Comparison of ENCODE assay signal across 8 cellular contexts in the genomic region with DNA sequence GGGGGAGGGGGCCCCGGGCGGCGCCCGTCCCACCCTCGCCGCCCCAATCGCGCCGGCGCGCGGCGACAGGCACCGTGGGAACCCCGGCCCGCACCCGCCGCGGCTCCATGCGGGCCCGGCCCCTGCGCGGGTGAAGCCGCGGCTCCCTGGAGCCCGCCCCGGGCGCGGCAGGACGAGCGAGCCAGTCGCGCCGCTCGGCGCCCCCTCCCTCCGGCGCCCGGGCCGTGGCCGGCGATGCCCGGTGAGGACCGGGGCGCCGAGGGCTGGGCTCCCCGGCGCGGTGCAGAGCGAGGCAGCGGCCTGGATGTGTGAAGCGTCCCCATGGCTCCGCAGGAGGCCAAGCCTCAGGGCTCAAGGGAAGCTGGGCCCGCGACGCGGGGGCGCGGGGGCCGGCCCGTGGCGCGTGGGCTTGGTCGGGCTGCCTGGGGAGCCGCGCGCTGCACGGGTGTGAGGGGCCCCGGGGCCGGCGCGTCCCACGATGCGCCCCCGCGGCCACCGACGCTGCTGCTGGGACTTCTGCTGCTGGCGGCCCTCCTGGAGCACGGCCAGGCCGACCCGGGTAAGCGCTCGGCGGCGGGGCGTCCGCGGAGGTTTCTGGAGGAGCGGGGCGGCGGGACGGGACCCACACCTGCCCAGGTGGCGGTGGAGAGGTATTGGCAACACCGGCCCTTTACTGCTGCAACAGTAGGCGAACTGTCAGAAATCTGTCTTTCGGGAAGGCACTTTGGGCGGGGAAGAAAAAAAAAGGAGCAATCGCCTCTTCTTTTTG. TPM values are rescaled to one million over a fixed set of nuclear protein-coding genes. Genes with fewer than 3 reads are reported as not detected.
DNase-seq lines count a peak whose midpoint lies in the region; ATAC-seq and TF ChIP-seq lines count a peak whose summit lies in the region.

No MANE protein-coding gene starts in this region.

- H3K9me3 Mint-ChIP-seq in stimulated activated naive B cell treated with anti-CD40 and anti-IgM and Interleukin-4, amounts not matched to agents 10 μg/mL and 1 μg/mL and 100 μg/mL, for 72 hours = no peaks in the 10 kb centered on the region

- TF ChIP-seq CTCF in cardiac muscle cell (IDR thresholded peaks at IDR 0.05; ENCODE audit: low read depth, low read length) (no peak), SK-N-SH (IDR thresholded peaks at IDR 0.05) (no peak)

- H3K4me1 ChIP-seq in cardiac muscle cell (ENCODE audit: low read depth) (no peaks in the 10 kb centered on the region), SK-N-SH (ENCODE audit: control insufficient read depth in 1 of 2, insufficient read depth in 2 of 2, low read depth in 1 of 2, low read length in 1 of 2) (peaks cover 7 to 49% of the 10 kb centered on the region in 2 experiments; a peak in 3 of 4 replicates)

- peak overlapping the region; percentile 72 for H3K9ac ChIP-seq in SK-N-SH

- peaks cover 49 to 52% of the 10 kb centered on the region in 2 donors for H3K27me3 Mint-ChIP-seq in stimulated activated naive B cell treated with anti-CD40 and anti-IgM and Interleukin-4, amounts not matched to agents 10 μg/mL and 1 μg/mL and 100 μg/mL, for 72 hours

- peaks cover 81% of the 10 kb centered on the region for H3K79me2 ChIP-seq in SK-N-SH (ENCODE audit: insufficient read depth)

- H3K4me3 ChIP-seq in cardiac muscle cell (peak overlapping the region; percentile 74), SK-N-SH (ENCODE audit: low read depth in 2 of 2, low read length in 1 of 2) (peak overlapping the region; percentile 76 to 82)

- peaks cover 32% of the 10 kb centered on the region for H4K20me1 ChIP-seq in SK-N-SH (ENCODE audit: insufficient read depth)

- H3K27ac Mint-ChIP-seq in stimulated activated naive B cell treated with anti-CD40 and anti-IgM and Interleukin-4, amounts not matched to agents 10 μg/mL and 1 μg/mL and 100 μg/mL, for 72 hours = no peak overlapping the region

- no peaks in the 10 kb centered on the region for H3K9me2 ChIP-seq in SK-N-SH

- H3K4me1 Mint-ChIP-seq in stimulated activated naive B cell treated with anti-CD40 and anti-IgM and Interleukin-4, amounts not matched to agents 10 μg/mL and 1 μg/mL and 100 μg/mL, for 72 hours = peaks cover 3 to 8% of the 10 kb centered on the region in 2 donors

- peak; percentile 24 to 64 for DNase-seq in cardiac muscle cell (ENCODE audit: low read depth in 1 of 2, low spot score in 1 of 2)
- no peak for DNase-seq in Right ventricle myocardium superior
- DNase-seq in SK-N-SH = peak; percentile 85
- peak; percentile 34 for DNase-seq in hepatic stellate cell (ENCODE audit: low spot score)
- DNase-seq in stimulated activated naive B cell treated with anti-CD40 and anti-IgM and Interleukin-4, amounts not matched to agents 10 μg/mL and 1 μg/mL and 100 μg/mL, for 72 hours = no peak
- no peak for DNase-seq in NCI-H128 (lab: John Stamatoyannopoulos, UW; ENCODE audit: unreplicated experiment)
- DNase-seq in G401 (ENCODE audit: low spot score) = no peak

- ATAC-seq in Right ventricle myocardium superior (ENCODE audit: poor library complexity) (no peak), GM18519 (IDR thresholded peaks at IDR 0.05; ENCODE audit: low FRiP score, unreplicated experiment) (no peak)
- peak; percentile 44 to 49 for ATAC-seq in stimulated activated naive B cell treated with anti-CD40 and anti-IgM and Interleukin-4, amounts not matched to agents 10 μg/mL and 1 μg/mL and 100 μg/mL, for 72 hours (replicated peaks)

- POLR2A ChIA-PET in SK-N-SH (lab: Yijun Ruan, JAX) = no interaction called here

- H3K27ac ChIP-seq in cardiac muscle cell (no peak overlapping the region), SK-N-SH (ENCODE audit: low read depth in 2 of 2, low read length in 1 of 2) (peak overlapping the region; percentile 45 to 76; a peak in 3 of 4 replicates)

- H3K9me3 ChIP-seq in cardiac muscle cell (ENCODE audit: low read depth) (no peaks in the 10 kb centered on the region), SK-N-SH (no peaks in the 10 kb centered on the region)

- H3K36me3 ChIP-seq in cardiac muscle cell (no peaks in the 10 kb centered on the region), SK-N-SH (replicated peaks in 1 of 2; ENCODE audit: control insufficient read depth in 1 of 2, insufficient read depth in 2 of 2, low read length in 1 of 2) (no peaks in the 10 kb centered on the region)

- H2AFZ ChIP-seq in SK-N-SH (ENCODE audit: low read depth) = no peak overlapping the region

- CTCF ChIA-PET in SK-N-SH (lab: Yijun Ruan, JAX) = interaction anchor here (1.0 to 1.9 kb wide), 5 partner anchors 15 to 453 kb away, joined by 3 to 6 read pairs (median 4); no protein-coding TSS in a partner anchor

- H3K27me3 ChIP-seq in cardiac muscle cell (peaks cover 55% of the 10 kb centered on the region), SK-N-SH (ENCODE audit: insufficient read depth) (no peaks in the 10 kb centered on the region)

- in situ Hi-C loops in G401 (cut with HindIII; ENCODE audit: low sequenced_read_pairs) = no loop called here

- peak overlapping the region in 1 of 2 donors; percentile 44 for H3K4me3 Mint-ChIP-seq in stimulated activated naive B cell treated with anti-CD40 and anti-IgM and Interleukin-4, amounts not matched to agents 10 μg/mL and 1 μg/mL and 100 μg/mL, for 72 hours

- TF ChIP-seq EP300 in SK-N-SH (IDR thresholded peaks at IDR 0.05; ENCODE audit: borderline replicate concordance in 1 of 2, low read depth in 1 of 2, low read length in 1 of 2) = no peak

- H3K4me2 ChIP-seq in SK-N-SH = peak overlapping the region; percentile 70

- intact Hi-C loops in Right ventricle myocardium superior (cut with DNase I) = no loop called here

- WGBS in SK-N-SH (ENCODE audit: low lambda C conversion rate) = 9% methylated on average over 14 of the region's 99 CpGs

- H3K36me3 Mint-ChIP-seq in stimulated activated naive B cell treated with anti-CD40 and anti-IgM and Interleukin-4, amounts not matched to agents 10 μg/mL and 1 μg/mL and 100 μg/mL, for 72 hours = no peaks in the 10 kb centered on the region

- H3F3A ChIP-seq in SK-N-SH (replicated peaks; ENCODE audit: insufficient read depth) = peaks cover 40% of the 10 kb centered on the region

- no peak for TF ChIP-seq RAD21 in SK-N-SH (IDR thresholded peaks at IDR 0.05; ENCODE audit: low read length)

TF ChIP-seq in SK-N-SH, 30 proteins besides CTCF, POLR2A, EP300 and RAD21:
- TF ChIP-seq TCF12 (IDR thresholded peaks at IDR 0.05) (no peak), TEAD4 (IDR thresholded peaks at IDR 0.05; ENCODE audit: borderline replicate concordance, insufficient read depth) (no peak), SIN3A (IDR thresholded peaks at IDR 0.05; ENCODE audit: borderline replicate concordance, low read depth, low read length) (no peak)

RNA-seq across cellular contexts. Expression of a gene that starts 0.6 kb away (rescaled TPM):
- 4.4 and 5.5 TPM in 2 replicates for total RNA-seq in cardiac muscle cell
- 0.60 and 1.9 TPM in 2 replicates for polyA plus RNA-seq in cardiac muscle cell
- 0.05 TPM for total RNA-seq in Right ventricle myocardium superior
- polyA plus RNA-seq in SK-N-SH (2012; rRNA removed) = 14.8 and 15.9 TPM in 2 replicates
- 11.4 and 15.1 TPM in 2 replicates for polyA plus RNA-seq in SK-N-SH (2012; cell fraction: cytosol; rRNA removed)
- 12.6 and 16.6 TPM in 2 replicates for polyA plus RNA-seq in SK-N-SH (2012; cell fraction: nucleus; rRNA removed)
- 0.37 TPM in 1 of 2 replicates, not detected in the other for total RNA-seq in G401 (2014; rRNA removed; shearing (Covaris generic))

Comparison
In these comparisons a context has a peak if more than half of its experiments do, and no peak if none do; other contexts are left out.
1. DNase-seq: peak in cardiac muscle cell (2 of 2), SK-N-SH (single experiment) and hepatic stellate cell (single experiment); none in Right ventricle myocardium superior (single experiment), stimulated activated naive B cell treated with anti-CD40 and anti-IgM and Interleukin-4, amounts not matched to agents 10 μg/mL and 1 μg/mL and 100 μg/mL, for 72 hours (single experiment), NCI-H128 (single experiment) and G401 (single experiment).
2. ATAC-seq: peak in stimulated activated naive B cell treated with anti-CD40 and anti-IgM and Interleukin-4, amounts not matched to agents 10 μg/mL and 1 μg/mL and 100 μg/mL, for 72 hours (2 of 2); none in Right ventricle myocardium superior (single experiment) and GM18519 (single experiment).